17 cellular contexts compared by ENCODE assay signal in the genomic region with DNA sequence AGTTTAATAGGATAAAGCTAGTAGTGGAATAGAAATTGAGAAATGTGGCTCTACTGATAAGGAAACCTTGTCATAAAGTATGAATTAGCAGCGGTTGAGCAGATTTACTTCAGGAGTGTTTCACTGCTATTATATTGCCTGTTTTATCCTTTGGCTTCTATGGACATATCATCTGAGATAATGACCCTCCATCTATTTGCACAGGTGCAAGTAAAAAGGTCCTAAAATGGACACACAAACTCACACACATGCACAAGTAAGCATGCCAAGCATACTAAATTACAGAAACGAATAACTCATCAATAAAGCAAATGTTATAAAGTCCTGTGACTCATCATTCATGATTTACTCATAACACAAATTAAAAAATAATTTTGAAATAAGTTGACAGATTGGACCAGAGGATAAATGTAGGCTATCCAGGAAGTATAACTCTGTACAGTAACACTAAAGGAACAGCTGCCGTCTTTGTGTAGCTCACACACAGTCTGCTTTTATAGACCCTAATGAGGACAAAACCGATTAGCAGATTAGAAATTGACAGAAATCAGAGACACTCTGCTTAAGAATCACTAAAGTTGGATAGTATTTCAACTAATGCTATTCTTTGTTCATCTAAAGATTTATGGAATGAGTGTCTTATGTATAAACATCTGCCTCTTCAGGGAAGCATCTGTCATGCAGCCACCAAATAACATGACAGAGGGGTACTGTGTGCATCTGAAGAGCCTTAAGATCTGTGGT.
DNase-seq lines count a peak whose midpoint lies in the region; ATAC-seq and TF ChIP-seq lines count a peak whose summit lies in the region.
"Had no signal": no experiment of that assay in that cellular context is flagged by ENCODE, and none has a peak within 500 bp of the region (broad histone marks: within the 10 kb centered on the region; RNA-seq: fewer than 3 reads in every experiment).

No MANE protein-coding gene starts in this region.

- H3K9me3 ChIP-seq in WERI-Rb-1 (ENCODE audit: severe bottlenecking): no peaks in the 10 kb centered on the region
- H3K9me3 ChIP-seq: neutrophil, right lobe of liver had no signal

- H3K4me3 ChIP-seq in WERI-Rb-1 (ENCODE audit: low read depth, low read length): no peak overlapping the region
- H3K4me3 ChIP-seq: right lobe of liver had no signal

- H3K9me3 Mint-ChIP-seq in activated T-helper 2 cell treated with anti-CD3 and anti-CD28 coated beads, Interferon-gamma antibody, Interleukin-2, Interleukin-4, amounts not matched to agents 10 μg/mL and 5 μg/mL and 100 μg/mL, durations not matched to agents 14 hours and 24 hours and 36 hours: peaks cover 5% of the 10 kb centered on the region
- H3K9me3 Mint-ChIP-seq: H9 had no signal

- peaks cover 10% of the 10 kb centered on the region; the same call in 1 of the 2 replicates for H3K36me3 ChIP-seq in WERI-Rb-1
- H3K36me3 ChIP-seq: neutrophil, right lobe of liver had no signal

- no peak for TF ChIP-seq CTCF in WERI-Rb-1 (IDR thresholded peaks at IDR 0.05; ENCODE audit: low read depth, low read length)

- no peak overlapping the region for H3K4me3 Mint-ChIP-seq in activated T-helper 2 cell treated with anti-CD3 and anti-CD28 coated beads, Interferon-gamma antibody, Interleukin-2, Interleukin-4, amounts not matched to agents 10 μg/mL and 5 μg/mL and 100 μg/mL, durations not matched to agents 14 hours and 24 hours and 36 hours (ENCODE audit: low read depth)
- H3K4me3 Mint-ChIP-seq: activated T-helper 17 cell treated with anti-CD3 and anti-CD28 coated beads, Interleukin-2, amount 50 U/mL, for 72 hours; central memory CD8-positive, alpha-beta T cell; H9 had no signal

- H3K27ac ChIP-seq in WERI-Rb-1: peak overlapping the region; percentile 86
- H3K27ac ChIP-seq: neutrophil, right lobe of liver had no signal

- no peaks in the 10 kb centered on the region for H3K27me3 Mint-ChIP-seq in activated T-helper 2 cell treated with anti-CD3 and anti-CD28 coated beads, Interferon-gamma antibody, Interleukin-2, Interleukin-4, amounts not matched to agents 10 μg/mL and 5 μg/mL and 100 μg/mL, durations not matched to agents 14 hours and 24 hours and 36 hours (ENCODE audit: low read depth)
- H3K27me3 Mint-ChIP-seq: activated T-helper 17 cell treated with anti-CD3 and anti-CD28 coated beads, Interleukin-2, amount 50 U/mL, for 72 hours; central memory CD8-positive, alpha-beta T cell had no signal

- no peaks in the 10 kb centered on the region for H3K4me1 Mint-ChIP-seq in activated T-helper 2 cell treated with anti-CD3 and anti-CD28 coated beads, Interferon-gamma antibody, Interleukin-2, Interleukin-4, amounts not matched to agents 10 μg/mL and 5 μg/mL and 100 μg/mL, durations not matched to agents 14 hours and 24 hours and 36 hours (ENCODE audit: low read depth)
- H3K4me1 Mint-ChIP-seq: activated T-helper 17 cell treated with anti-CD3 and anti-CD28 coated beads, Interleukin-2, amount 50 U/mL, for 72 hours; central memory CD8-positive, alpha-beta T cell; H9 had no signal

- no peaks in the 10 kb centered on the region for H3K36me3 Mint-ChIP-seq in activated T-helper 2 cell treated with anti-CD3 and anti-CD28 coated beads, Interferon-gamma antibody, Interleukin-2, Interleukin-4, amounts not matched to agents 10 μg/mL and 5 μg/mL and 100 μg/mL, durations not matched to agents 14 hours and 24 hours and 36 hours (ENCODE audit: low read depth)

- no peak overlapping the region for H3K27ac Mint-ChIP-seq in activated T-helper 2 cell treated with anti-CD3 and anti-CD28 coated beads, Interferon-gamma antibody, Interleukin-2, Interleukin-4, amounts not matched to agents 10 μg/mL and 5 μg/mL and 100 μg/mL, durations not matched to agents 14 hours and 24 hours and 36 hours
- H3K27ac Mint-ChIP-seq: activated T-helper 17 cell treated with anti-CD3 and anti-CD28 coated beads, Interleukin-2, amount 50 U/mL, for 72 hours; H9 had no signal

- no peaks in the 10 kb centered on the region for H3K27me3 ChIP-seq in WERI-Rb-1 (ENCODE audit: insufficient read depth, low read depth, severe bottlenecking)
- H3K27me3 ChIP-seq: neutrophil, right lobe of liver had no signal

- intact Hi-C loops in activated T-helper 2 cell treated with anti-CD3 and anti-CD28 coated beads, Interferon-gamma antibody, Interleukin-2, Interleukin-4, amounts not matched to agents 10 μg/mL and 5 μg/mL and 100 μg/mL, durations not matched to agents 14 hours and 24 hours and 36 hours (cut with micrococcal nuclease): no loop called here

- ATAC-seq in HG03039 (IDR thresholded peaks at IDR 0.05; ENCODE audit: unreplicated experiment): no peak
- ATAC-seq: activated T-helper 17 cell treated with anti-CD3 and anti-CD28 coated beads, Interleukin-2, amount 50 U/mL, for 72 hours; left cardiac atrium; right lobe of liver had no signal

- DNase-seq in DMS 273 treated with DMSO at 0.1 percent for 48 hours (lab: John Stamatoyannopoulos, UW) (peak; percentile 47), NCI-H146 treated with DMSO at 0.1 percent for 48 hours (lab: John Stamatoyannopoulos, UW; ENCODE audit: unreplicated experiment) (peak; percentile 96), NCI-H345 treated with DMSO at 0.1 percent for 48 hours (lab: John Stamatoyannopoulos, UW; ENCODE audit: unreplicated experiment) (peak; percentile 22), WERI-Rb-1 (peak; percentile 37), GF-D8 (lab: John Stamatoyannopoulos, UW) (no peak), T-helper 9 cell (no peak)
- no peak for DNase-seq in activated T-helper 2 cell treated with anti-CD3 and anti-CD28 coated beads, Interferon-gamma antibody, Interleukin-2, Interleukin-4, amounts not matched to agents 10 μg/mL and 5 μg/mL and 100 μg/mL, durations not matched to agents 14 hours and 24 hours and 36 hours (ENCODE audit: low spot score)
- DNase-seq: activated CD4-positive, CD25-positive, alpha-beta regulatory T cell; activated CD8-positive, alpha-beta memory T cell treated with anti-CD3 and anti-CD28 coated beads for 24 hours; H9; left cardiac atrium; right lobe of liver; stimulated activated CD4-positive, alpha-beta T cell treated with anti-CD3 and anti-CD28 coated beads, Interleukin-2, amount 100 ng/mL, for 24 hours had no signal

Comparison
In these comparisons a context has a peak if more than half of its experiments do, and no peak if none do; other contexts are left out.
1. DNase-seq: peak in DMS 273 treated with DMSO at 0.1 percent for 48 hours (single experiment), NCI-H146 treated with DMSO at 0.1 percent for 48 hours (single experiment), NCI-H345 treated with DMSO at 0.1 percent for 48 hours (single experiment) and WERI-Rb-1 (single experiment); none in GF-D8 (single experiment), T-helper 9 cell (single experiment) and activated T-helper 2 cell treated with anti-CD3 and anti-CD28 coated beads, Interferon-gamma antibody, Interleukin-2, Interleukin-4, amounts not matched to agents 10 μg/mL and 5 μg/mL and 100 μg/mL, durations not matched to agents 14 hours and 24 hours and 36 hours (single experiment).